ENCODE assay signal across 3 cellular contexts in genomic region chr4:171668403-171668802, GRCh38.
TF ChIP-seq lines count a peak whose summit lies in the region.

No MANE protein-coding gene starts in this region.

TF ChIP-seq in HepG2, 621 proteins besides CTCF, POLR2A, EP300 and RAD21:
- TF ChIP-seq USF2 (IDR thresholded peaks at IDR 0.05; ENCODE audit: low read depth, low read length) (0 out of 2 replicates have a peak, but pooled peaks have one; percentile 27), USF2 (CRISPR knock-in tag; IDR thresholded peaks at IDR 0.05; ENCODE audit: borderline replicate concordance) (no peak), RAD51 (IDR thresholded peaks at IDR 0.05; ENCODE audit: borderline replicate concordance) (peak; percentile 82), GZF1 (CRISPR knock-in tag; IDR thresholded peaks at IDR 0.05) (no peak), SMAD9 (CRISPR knock-in tag; IDR thresholded peaks at IDR 0.05) (no peak)

TF ChIP-seq in GM12878, 131 proteins besides CTCF, POLR2A, EP300 and RAD21:
- TF ChIP-seq RAD51 (IDR thresholded peaks at IDR 0.05) (peak; percentile 46; the same call in 1 of the 2 replicates), FOS (IDR thresholded peaks at IDR 0.05; ENCODE audit: borderline replicate concordance, extremely low read depth, insufficient read length) (no peak)

TF ChIP-seq in K562, 482 proteins besides CTCF, POLR2A, EP300 and RAD21:
- TF ChIP-seq TFE3 (CRISPR knock-in tag; IDR thresholded peaks at IDR 0.05): peak; percentile 73
- TF ChIP-seq RAD51 (IDR thresholded peaks at IDR 0.05; ENCODE audit: borderline replicate concordance, low read depth): peak; percentile 37; the same call in 1 of the 2 replicates
- TF ChIP-seq PCBP2 (IDR thresholded peaks at IDR 0.05; ENCODE audit: low read depth, low read length, poor library complexity, severe bottlenecking): no peak
TF ChIP-seq in K562: peak in this region for 2.
